ENCODE assay signal across 7 cellular contexts in the genomic region with DNA sequence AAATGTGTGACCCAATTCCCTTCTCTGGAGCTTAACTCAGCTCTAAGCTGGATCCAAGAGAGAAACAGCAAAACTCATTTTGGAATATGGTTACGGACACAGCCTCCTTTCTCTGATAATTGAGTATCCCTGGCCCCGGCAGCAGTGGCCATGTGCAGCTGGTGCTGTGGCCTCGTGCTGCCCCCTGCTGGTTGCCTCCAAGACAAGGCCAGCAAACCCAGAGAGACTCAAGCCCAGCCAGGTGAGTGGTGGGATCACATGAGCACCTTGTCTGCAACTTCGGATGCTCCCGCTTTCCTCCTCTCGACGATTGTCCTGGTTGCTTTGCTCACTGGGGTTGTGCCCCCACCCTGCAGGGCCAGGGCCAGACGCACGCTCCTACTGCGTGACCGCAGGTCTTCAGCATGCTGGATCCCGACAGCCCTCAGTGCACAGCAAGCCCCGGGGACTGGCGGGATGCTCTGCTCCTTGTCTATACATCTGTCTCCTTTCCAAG. TPM values are rescaled to one million over a fixed set of nuclear protein-coding genes. Genes with fewer than 3 reads are reported as not detected.
A peak's percentile ranks its signal among the peaks of the same experiment; 100 is the strongest.
DNase-seq lines count a peak whose midpoint lies in the region; ATAC-seq and TF ChIP-seq lines count a peak whose summit lies in the region.

No MANE protein-coding gene starts in this region.

- H3K4me1 ChIP-seq in HCT116 (ENCODE audit: control insufficient read depth in 1 of 2, insufficient read depth in 2 of 2, low read length in 2 of 2) = peaks cover 0 to 5% of the 10 kb centered on the region in 2 experiments; a peak in 1 of 4 replicates

- no peak for TF ChIP-seq POLR2A in HCT116 (IDR thresholded peaks at IDR 0.05; ENCODE audit: borderline replicate concordance, extremely low read depth, insufficient read depth, insufficient read length)

- ATAC-seq in HCT116 = peak; percentile 98

- H2AFZ ChIP-seq in HCT116 (ENCODE audit: low read depth, low read length, poor library complexity, severe bottlenecking) = peak overlapping the region; percentile 48

- H3K9me2 ChIP-seq in HCT116 (ENCODE audit: insufficient read depth) = no peaks in the 10 kb centered on the region

- H4K20me1 ChIP-seq in HCT116 (ENCODE audit: insufficient read depth) = no peaks in the 10 kb centered on the region

- peak; percentile 85 for TF ChIP-seq CTCF in GM12872 (IDR thresholded peaks at IDR 0.05; ENCODE audit: insufficient read depth, low read depth, low read length)
- peak; percentile 89 to 94 (median 93) for TF ChIP-seq CTCF in HCT116 (IDR thresholded peaks at IDR 0.05 in 2 of 3, conservative IDR thresholded peaks at IDR 0.05 in 1 of 3; ENCODE audit: borderline replicate concordance in 1 of 3, insufficient read depth in 1 of 3, low read depth in 2 of 3, low read length in 2 of 3)
- peak; percentile 82 for TF ChIP-seq CTCF in WI38 (IDR thresholded peaks at IDR 0.05; ENCODE audit: low read depth, low read length)

- H3K4me3 ChIP-seq in HCT116 (replicated peaks in 1 of 2; ENCODE audit: low read depth in 1 of 2, low read length in 2 of 2) (no peak overlapping the region), WI38 (ENCODE audit: low read depth, low read length) (no peak overlapping the region)

- TF ChIP-seq RAD21 in HCT116 (IDR thresholded peaks at IDR 0.05; ENCODE audit: low read depth) = peak; percentile 97

- peak overlapping the region; percentile 41 for H3K4me2 ChIP-seq in HCT116 (ENCODE audit: low read length)

- POLR2A ChIA-PET in HCT116 (lab: Charles Lee) = no interaction called here

- in situ Hi-C loops in T47D (cut with HindIII; ENCODE audit: low pct_unique_long_range_greater_than_20kb, low sequenced_read_pairs) = no loop called here

- DNase-seq in HCT116 (ENCODE audit: low read depth, low spot score) (peak; percentile 62), NCI-H1048 (lab: John Stamatoyannopoulos, UW) (peak; percentile 51), T47D (ENCODE audit: low read depth in 1 of 2, low spot score in 1 of 2) (peak; percentile 43 to 72), inferior parietal cortex (ENCODE audit: extremely low spot score) (peak; percentile 67)
- DNase-seq in stimulated activated CD4-positive, alpha-beta T cell treated with anti-CD3 and anti-CD28 coated beads, Interleukin-15, amount 100 ng/mL, for 24 hours = peak; percentile 88

- no TSS peak for BruUV-seq in HCT116 (replicated peaks; lab: Mats Ljungman, UMichigan)

- no peak overlapping the region for H3K27ac ChIP-seq in HCT116 (ENCODE audit: low read depth, low read length)

- no peaks in the 10 kb centered on the region for H3K9me3 ChIP-seq in HCT116 (ENCODE audit: control insufficient read depth in 1 of 2, insufficient read depth in 1 of 2, low read depth in 1 of 2, low read length in 2 of 2)

- H3K36me3 ChIP-seq in HCT116 (ENCODE audit: control insufficient read depth in 1 of 2, insufficient read depth in 2 of 2, low read length in 2 of 2) = no peaks in the 10 kb centered on the region

- H3K79me2 ChIP-seq in HCT116 (ENCODE audit: insufficient read depth, low read length) = no peaks in the 10 kb centered on the region

- CTCF ChIA-PET in HCT116 (lab: Charles Lee) = interaction anchor here (1.0 kb wide), 1 partner anchor 118 kb away, joined by 3 read pairs; no protein-coding TSS in a partner anchor

- RAD21 ChIA-PET in HCT116 (lab: Charles Lee; ENCODE audit: low non-redundant PET in 1 of 2, low total read pairs in 2 of 2, uncharacterized antibody in 2 of 2, unreplicated experiment in 2 of 2) = no interaction called here

- H3K27me3 ChIP-seq in HCT116 (ENCODE audit: insufficient read depth, low read length) = 0 out of 2 replicates have a peak, but pooled peaks cover 5% of the 10 kb centered on the region

- intact Hi-C loops in HCT116 (cut with micrococcal nuclease) = loop anchor here (1.0 to 2.0 kb wide), 2 partner anchors 367 to 393 kb away; no protein-coding TSS in a partner anchor

- no peak overlapping the region for H3K9ac ChIP-seq in HCT116 (ENCODE audit: low read length)

TF ChIP-seq in HCT116, 20 proteins besides CTCF, POLR2A, EP300 and RAD21:
- TF ChIP-seq, protein P1, sequence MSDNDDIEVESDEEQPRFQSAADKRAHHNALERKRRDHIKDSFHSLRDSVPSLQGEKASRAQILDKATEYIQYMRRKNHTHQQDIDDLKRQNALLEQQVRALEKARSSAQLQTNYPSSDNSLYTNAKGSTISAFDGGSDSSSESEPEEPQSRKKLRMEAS (IDR thresholded peaks at IDR 0.05) = peak; percentile 69; the same call in 1 of the 2 replicates
- TF ChIP-seq TCF7L2 (IDR thresholded peaks at IDR 0.05; ENCODE audit: borderline replicate concordance, extremely low read depth, insufficient read depth, insufficient read length) = no peak

RNA-seq across cellular contexts. Expression of a gene that starts 19.4 kb away (rescaled TPM):
- 0.66 TPM for total RNA-seq in HCT116 (2021; ENCODE audit: unreplicated experiment)
- polyA plus RNA-seq in HCT116 (2012) = not detected in 2 replicates
